ENCODE assay signal across 28 cellular contexts in the genomic region with DNA sequence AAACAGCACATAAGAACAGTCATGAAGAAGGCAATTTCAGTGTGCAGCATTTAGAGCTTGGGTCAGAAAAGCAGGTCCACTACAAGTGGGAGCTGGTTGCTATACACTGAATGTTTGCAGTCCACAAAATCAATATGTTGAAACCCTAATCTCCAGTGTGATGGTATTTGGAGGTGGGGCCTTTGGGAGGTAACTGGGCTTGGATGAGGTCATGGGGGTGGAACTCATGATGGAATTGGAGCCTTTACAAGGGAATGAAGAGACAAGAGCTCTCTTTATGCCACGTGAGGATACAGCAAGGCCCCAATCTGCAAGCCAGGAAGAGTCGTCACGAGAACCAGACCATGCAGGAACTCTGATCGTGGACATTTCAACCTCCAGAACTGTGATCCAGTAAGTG.
"Had no signal": no experiment of that assay in that cellular context is flagged by ENCODE, and none has a peak within 500 bp of the region (broad histone marks: within the 10 kb centered on the region; RNA-seq: fewer than 3 reads in every experiment).

No MANE protein-coding gene starts in this region.

- H3K4me3 ChIP-seq: adrenal gland, body of pancreas, esophagus squamous epithelium, gastroesophageal sphincter, heart right ventricle had no signal

- ATAC-seq: activated CD4-positive, alpha-beta T cell treated with anti-CD3 and anti-CD28 coated beads for 36 hours; activated CD8-positive, alpha-beta memory T cell treated with anti-CD3 and anti-CD28 coated beads, Interleukin-2, amount 10 ng/mL, durations not matched to agents 7 days and 5 days; activated CD8-positive, alpha-beta T cell treated with anti-CD3 and anti-CD28 coated beads, Interleukin-2, amount 10 ng/mL, durations not matched to agents 7 days and 5 days; activated naive CD8-positive, alpha-beta T cell treated with anti-CD3 and anti-CD28 coated beads, Interleukin-2, amount 50 U/mL, for 24 hours; body of pancreas; gastroesophageal sphincter; heart right ventricle had no signal

- H3K36me3 ChIP-seq: adrenal gland, esophagus squamous epithelium, gastroesophageal sphincter, heart right ventricle had no signal

- H3K27me3 ChIP-seq: adrenal gland, body of pancreas, esophagus squamous epithelium, gastroesophageal sphincter, heart right ventricle had no signal

- DNase-seq: activated CD4-positive, alpha-beta memory T cell treated with anti-CD3 and anti-CD28 coated beads for 36 hours; activated CD4-positive, alpha-beta T cell treated with anti-CD3 and anti-CD28 coated beads for 36 hours; activated CD4-positive, alpha-beta T cell treated with anti-CD3 and anti-CD28 coated beads, Interleukin-2, amount 10 ng/mL, durations not matched to agents 24 days and 14 days; activated CD4-positive, CD25-positive, alpha-beta regulatory T cell; activated CD4-positive, CD25-positive, alpha-beta regulatory T cell treated with anti-CD3 and anti-CD28 coated beads, Interleukin-2, amount 50 U/mL, for 72 hours; activated CD8-positive, alpha-beta memory T cell treated with anti-CD3 and anti-CD28 coated beads, Interleukin-2, amount 10 ng/mL, durations not matched to agents 7 days and 5 days; activated CD8-positive, alpha-beta memory T cell treated with anti-CD3 and anti-CD28 coated beads, Interleukin-2, amount 50 U/mL, for 4 hours; activated CD8-positive, alpha-beta T cell treated with anti-CD3 and anti-CD28 coated beads, Interleukin-2, amount 10 ng/mL, durations not matched to agents 7 days and 5 days; activated effector memory CD4-positive, alpha-beta T cell treated with anti-CD3 and anti-CD28 coated beads, Interleukin-2, amount 50 U/mL, for 16 hours; activated naive CD4-positive, alpha-beta T cell treated with anti-CD3 and anti-CD28 coated beads for 36 hours; activated naive CD8-positive, alpha-beta T cell treated with anti-CD3 and anti-CD28 coated beads for 36 hours; activated naive CD8-positive, alpha-beta T cell treated with anti-CD3 and anti-CD28 coated beads, Interleukin-2, amount 50 U/mL, for 24 hours; activated T-cell treated with anti-CD3 and anti-CD28 coated beads, Interleukin-2, amount 50 U/mL, for 1 hour; activated T-cell treated with anti-CD3 and anti-CD28 coated beads, Interleukin-2, amount 50 U/mL, for 48 hours; adrenal gland; amygdala; aorta; body of pancreas; caudate nucleus; cortex of kidney; dermis blood vessel endothelial cell; effector CD4-positive, alpha-beta T cell; esophagus squamous epithelium; foreskin melanocyte; heart right ventricle; T-helper 2 cell had no signal

- H3K4me1 ChIP-seq: adrenal gland, body of pancreas, esophagus squamous epithelium, gastroesophageal sphincter, heart right ventricle had no signal

- H3K9me3 ChIP-seq: adrenal gland, body of pancreas, gastroesophageal sphincter had no signal

- H3K27ac ChIP-seq: adrenal gland, body of pancreas, epithelial cell of prostate, esophagus squamous epithelium, gastroesophageal sphincter, heart right ventricle had no signal
